In the genomic region with DNA sequence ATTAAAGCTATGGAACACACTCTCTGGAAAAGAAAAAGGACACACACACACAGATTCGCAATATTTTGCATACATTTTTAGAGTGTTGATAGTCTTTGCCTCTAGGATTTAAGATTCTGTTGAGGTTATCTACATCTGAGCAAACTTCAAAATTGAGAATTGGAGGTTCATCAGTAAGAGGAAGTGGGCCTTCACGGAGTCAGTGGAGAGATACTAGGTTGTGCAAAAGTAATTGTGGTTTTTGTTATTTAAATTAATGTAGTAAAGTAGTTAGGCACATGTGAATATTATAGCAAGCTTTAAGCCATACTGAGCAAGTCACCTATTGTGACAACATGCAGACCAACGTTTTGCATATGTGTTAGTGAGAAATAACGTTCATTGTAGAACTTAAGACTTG, we compare ENCODE assay signal across 26 cellular contexts. TPM values are rescaled to one million over a fixed set of nuclear protein-coding genes. Genes with fewer than 3 reads are reported as not detected.
"Had no signal": no experiment of that assay in that cellular context is flagged by ENCODE, and none has a peak within 500 bp of the region (broad histone marks: within the 10 kb centered on the region; RNA-seq: fewer than 3 reads in every experiment).

No MANE protein-coding gene starts in this region.

- H3K27me3 ChIP-seq: breast epithelium, Peyer's patch, SJCRH30 had no signal

- H3K36me3 ChIP-seq: breast epithelium, Peyer's patch, SJCRH30, WERI-Rb-1 had no signal

- ATAC-seq: activated CD8-positive, alpha-beta T cell treated with anti-CD3 and anti-CD28 coated beads for 36 hours had no signal

- H3K4me1 ChIP-seq: breast epithelium, Peyer's patch, SJCRH30 had no signal

- H3K9me3 ChIP-seq: breast epithelium, Peyer's patch, SJCRH30, SK-N-SH had no signal

- H3K27ac ChIP-seq: breast epithelium, coronary artery, Peyer's patch, RWPE1, SJCRH30, WERI-Rb-1 had no signal

- DNase-seq: activated CD4-positive, alpha-beta T cell treated with anti-CD3 and anti-CD28 coated beads for 4 hours; activated CD8-positive, alpha-beta memory T cell treated with anti-CD3 and anti-CD28 coated beads, Interleukin-2, amount 50 U/mL, for 4 hours; activated CD8-positive, alpha-beta T cell treated with anti-CD3 and anti-CD28 coated beads for 36 hours; activated effector memory CD4-positive, alpha-beta T cell treated with Interleukin-2 at 50 U/mL for 16 hours; activated naive CD4-positive, alpha-beta T cell; activated T-cell treated with anti-CD3 and anti-CD28 coated beads, Interleukin-2, amount 50 U/mL, for 1 hour; aorta; central memory CD4-positive, alpha-beta T cell; NCI-H1105; NCI-H1436; NCI-H187; NCI-H2081; NCI-H510A treated with DMSO at 0.1 percent for 48 hours; NCI-H69; Peyer's patch; Right ventricle myocardium superior; SJCRH30; SK-N-SH; T-helper 1 cell; WERI-Rb-1 had no signal

- H3K9ac ChIP-seq: SK-N-SH had no signal

- H3K4me2 ChIP-seq: SK-N-SH had no signal

- H3K4me3 ChIP-seq: breast epithelium, coronary artery, Peyer's patch, SJCRH30 had no signal

RNA-seq across cellular contexts. Expression of a gene that starts 19.8 kb away (rescaled TPM):
- total RNA-seq: activated CD8-positive, alpha-beta T cell treated with anti-CD3 and anti-CD28 coated beads for 36 hours; aorta; chondrocyte; MCF 10A; Peyer's patch; Right ventricle myocardium superior; SJCRH30; T-helper 2 cell treated with Interferon-gamma antibody and Interleukin-4, amounts not matched to agents 100 ng/mL and 5 ng/mL, for 36 hours had no signal
- polyA plus RNA-seq: aorta, SK-N-SH had no signal
